25 cellular contexts compared by ENCODE assay signal in genomic region chr5:159725475-159725874, GRCh38.
"Had no signal": no experiment of that assay in that cellular context is flagged by ENCODE, and none has a peak within 500 bp of the region (broad histone marks: within the 10 kb centered on the region; RNA-seq: fewer than 3 reads in every experiment).

No MANE protein-coding gene starts in this region.

- ATAC-seq: heart right ventricle; left cardiac atrium; left lung; natural killer cell; stimulated activated memory B cell treated with anti-CD40 and anti-IgM and Interleukin-4, amounts not matched to agents 10 μg/mL and 1 μg/mL and 100 μg/mL, for 72 hours; stimulated activated naive CD8-positive, alpha-beta T cell treated with anti-CD3 and anti-CD28 coated beads, Interleukin-15, Interleukin-2, amounts not matched to agents 100 U/mL and 50 U/mL, for 24 hours had no signal

- H3K4me3 ChIP-seq: colonic mucosa, esophagus squamous epithelium, heart right ventricle, left lung, right atrium auricular region, sigmoid colon, testis, tibial artery had no signal

- H3K79me2 ChIP-seq: parathyroid adenoma had no signal

- H3K27ac ChIP-seq: colonic mucosa, esophagus squamous epithelium, heart right ventricle, left lung, parathyroid adenoma, right atrium auricular region, sigmoid colon, tibial artery had no signal

- H3K27me3 ChIP-seq: colonic mucosa, heart right ventricle, left lung, right atrium auricular region, sigmoid colon, testis, tibial artery had no signal

- H3K27ac Mint-ChIP-seq: dendritic cell treated with granulocyte-macrophage colony-stimulating factor and Interleukin-4, amounts not matched to agents 40 ng/mL and 50 ng/mL, for 4 days; natural killer cell; progenitor cell of endocrine pancreas; stimulated activated memory B cell treated with anti-CD40 and anti-IgM and Interleukin-4, amounts not matched to agents 10 μg/mL and 1 μg/mL and 100 μg/mL, for 72 hours; type B pancreatic cell had no signal

- H3K27me3 Mint-ChIP-seq: progenitor cell of endocrine pancreas had no signal

- H3K4me1 Mint-ChIP-seq: natural killer cell, neural crest cell had no signal

- H3K9me3 ChIP-seq: colonic mucosa, esophagus squamous epithelium, heart right ventricle, left lung, right atrium auricular region, sigmoid colon, testis, tibial artery had no signal

- H3K4me1 ChIP-seq: colonic mucosa, esophagus squamous epithelium, heart right ventricle, left lung, parathyroid adenoma, right atrium auricular region, sigmoid colon, tibial artery had no signal

- FAIRE-seq: endothelial cell of umbilical vein, islet of Langerhans had no signal

- H3K9ac ChIP-seq: parathyroid adenoma had no signal

- H3K9me3 Mint-ChIP-seq: dendritic cell treated with granulocyte-macrophage colony-stimulating factor and Interleukin-4, amounts not matched to agents 40 ng/mL and 50 ng/mL, for 4 days; natural killer cell; type B pancreatic cell had no signal

- H3K36me3 ChIP-seq: colonic mucosa, esophagus squamous epithelium, heart right ventricle, left lung, right atrium auricular region, sigmoid colon, tibial artery had no signal

- H3K36me3 Mint-ChIP-seq: natural killer cell; stimulated activated memory B cell treated with anti-CD40 and anti-IgM and Interleukin-4, amounts not matched to agents 10 μg/mL and 1 μg/mL and 100 μg/mL, for 72 hours; type B pancreatic cell had no signal

- H2AFZ ChIP-seq: parathyroid adenoma had no signal

- H3K4me3 Mint-ChIP-seq: dendritic cell treated with granulocyte-macrophage colony-stimulating factor and Interleukin-4, amounts not matched to agents 40 ng/mL and 50 ng/mL, for 4 days; natural killer cell; neural crest cell; stimulated activated memory B cell treated with anti-CD40 and anti-IgM and Interleukin-4, amounts not matched to agents 10 μg/mL and 1 μg/mL and 100 μg/mL, for 72 hours; type B pancreatic cell had no signal

- DNase-seq: colonic mucosa; effector CD8-positive, alpha-beta T cell; esophagus squamous epithelium; foreskin melanocyte; glutamatergic neuron; heart right ventricle; hippocampal formation; left cardiac atrium; left lung; natural killer cell; sigmoid colon; stimulated activated CD4-positive, alpha-beta T cell treated with anti-CD3 and anti-CD28 coated beads, Interleukin-4, amount 100 ng/mL, for 4 hours; stimulated activated naive CD8-positive, alpha-beta T cell treated with anti-CD3 and anti-CD28 coated beads, Interleukin-15, Interleukin-2, amounts not matched to agents 100 U/mL and 50 U/mL, for 24 hours; substantia nigra; tibial artery had no signal
